Comparison of ENCODE assay signal across 8 cellular contexts in the genomic region with DNA sequence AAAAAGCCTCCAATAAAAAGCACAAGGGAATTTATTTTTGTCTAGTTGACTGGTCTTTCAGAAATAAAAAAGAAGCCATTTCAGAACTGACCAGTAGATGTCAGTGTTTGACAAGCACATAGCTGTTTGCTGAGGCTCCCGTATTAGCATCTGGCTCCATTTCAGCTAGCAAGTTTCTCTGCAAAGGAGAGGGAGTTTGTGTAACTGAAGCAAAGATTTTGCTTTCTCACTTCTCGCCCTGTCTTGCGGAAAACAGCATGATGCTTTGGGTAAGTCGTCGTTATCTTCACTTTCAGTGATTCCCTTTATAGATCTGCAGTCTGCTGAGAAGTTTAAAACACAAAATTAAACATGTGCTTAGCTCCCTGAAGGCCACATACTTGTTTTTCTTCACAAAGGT.
DNase-seq lines count a peak whose midpoint lies in the region; ATAC-seq and TF ChIP-seq lines count a peak whose summit lies in the region.

No MANE protein-coding gene starts in this region.

- no peaks in the 10 kb centered on the region for H3K9me3 ChIP-seq in endodermal cell (ENCODE audit: control insufficient read depth, low read length)

- peak overlapping the region; percentile 54 for H3K4me3 Mint-ChIP-seq in T-helper 1 cell treated with Interleukin-12 subunit alpha and Interleukin-12 subunit beta and Interleukin-4 antibody, amounts not matched to agents 30 μg/mL and 1 μg/mL, for 36 hours
- H3K4me3 Mint-ChIP-seq in endodermal cell, result no peak overlapping the region
- no peak overlapping the region for H3K4me3 Mint-ChIP-seq in activated naive CD8-positive, alpha-beta T cell treated with anti-CD3 and anti-CD28 coated beads, Interleukin-2, amount 50 U/mL, for 24 hours

- peak; percentile 78 for TF ChIP-seq CTCF in AG09319 (IDR thresholded peaks at IDR 0.05; ENCODE audit: low read depth, low read length)
- TF ChIP-seq CTCF in GM12865 (IDR thresholded peaks at IDR 0.05; ENCODE audit: insufficient read depth, low read depth, low read length, missing control alignments), result peak; percentile 56
- TF ChIP-seq CTCF in endodermal cell (conservative IDR thresholded peaks at IDR 0.05), result peak; percentile 88

- H3K27ac Mint-ChIP-seq in T-helper 1 cell treated with Interleukin-12 subunit alpha and Interleukin-12 subunit beta and Interleukin-4 antibody, amounts not matched to agents 30 μg/mL and 1 μg/mL, for 36 hours, result peak overlapping the region; percentile 75
- no peak overlapping the region for H3K27ac Mint-ChIP-seq in endodermal cell
- no peak overlapping the region for H3K27ac Mint-ChIP-seq in activated naive CD8-positive, alpha-beta T cell treated with anti-CD3 and anti-CD28 coated beads, Interleukin-2, amount 50 U/mL, for 24 hours

- H3K4me3 ChIP-seq in GM12865 (ENCODE audit: low read depth, low read length) (no peak overlapping the region), endodermal cell (ENCODE audit: low read length) (no peak overlapping the region)

- no peaks in the 10 kb centered on the region for H3K36me3 Mint-ChIP-seq in T-helper 1 cell treated with Interleukin-12 subunit alpha and Interleukin-12 subunit beta and Interleukin-4 antibody, amounts not matched to agents 30 μg/mL and 1 μg/mL, for 36 hours (ENCODE audit: low read depth)
- H3K36me3 Mint-ChIP-seq in endodermal cell (ENCODE audit: low read depth), result no peaks in the 10 kb centered on the region
- no peaks in the 10 kb centered on the region for H3K36me3 Mint-ChIP-seq in activated naive CD8-positive, alpha-beta T cell treated with anti-CD3 and anti-CD28 coated beads, Interleukin-2, amount 50 U/mL, for 24 hours (ENCODE audit: low read depth)

- H3K4me1 ChIP-seq in endodermal cell (ENCODE audit: control insufficient read depth, insufficient read depth, low read length), result no peaks in the 10 kb centered on the region

- H3K9ac ChIP-seq in endodermal cell (ENCODE audit: extremely low read depth, low read length, poor library complexity, severe bottlenecking), result no peak overlapping the region

- no peaks in the 10 kb centered on the region for H3K36me3 ChIP-seq in endodermal cell (ENCODE audit: control insufficient read depth, insufficient read depth, low read length)

- no peaks in the 10 kb centered on the region for H3K27me3 Mint-ChIP-seq in T-helper 1 cell treated with Interleukin-12 subunit alpha and Interleukin-12 subunit beta and Interleukin-4 antibody, amounts not matched to agents 30 μg/mL and 1 μg/mL, for 36 hours (ENCODE audit: low read depth)
- peaks cover 39% of the 10 kb centered on the region for H3K27me3 Mint-ChIP-seq in endodermal cell (ENCODE audit: insufficient read depth)
- H3K27me3 Mint-ChIP-seq in activated naive CD8-positive, alpha-beta T cell treated with anti-CD3 and anti-CD28 coated beads, Interleukin-2, amount 50 U/mL, for 24 hours, result no peaks in the 10 kb centered on the region

- peak; percentile 60 for DNase-seq in AG09319 (ENCODE audit: extremely low read depth, low read depth)
- peak; percentile 66 for DNase-seq in GM12865 (ENCODE audit: low read depth)
- peak; percentile 82 for DNase-seq in NCI-H1694 (lab: John Stamatoyannopoulos, UW)
- DNase-seq in endodermal cell, result no peak
- DNase-seq in midbrain (lab: John Stamatoyannopoulos, UW), result peak; percentile 83
- no peak for DNase-seq in activated naive CD8-positive, alpha-beta T cell treated with anti-CD3 and anti-CD28 coated beads, Interleukin-2, amount 50 U/mL, for 24 hours

- H3K27me3 ChIP-seq in endodermal cell (ENCODE audit: control insufficient read depth, insufficient read depth, low read length, poor library complexity, severe bottlenecking), result peaks cover 16% of the 10 kb centered on the region

- H3K27ac ChIP-seq in endodermal cell (ENCODE audit: low read depth, low read length), result no peak overlapping the region

- WGBS in endodermal cell (ENCODE audit: insufficient coverage in 1 of 2, insufficient read length in 1 of 2), 2 experiments, result 1 to 6% methylated on average over 3 to 5 of the region's 5 CpGs

- ATAC-seq in HG02759 (IDR thresholded peaks at IDR 0.05; ENCODE audit: unreplicated experiment), result peak; percentile 73
- no peak for ATAC-seq in activated naive CD8-positive, alpha-beta T cell treated with anti-CD3 and anti-CD28 coated beads, Interleukin-2, amount 50 U/mL, for 24 hours

- no peaks in the 10 kb centered on the region for H3K9me3 Mint-ChIP-seq in T-helper 1 cell treated with Interleukin-12 subunit alpha and Interleukin-12 subunit beta and Interleukin-4 antibody, amounts not matched to agents 30 μg/mL and 1 μg/mL, for 36 hours
- peaks cover 28% of the 10 kb centered on the region for H3K9me3 Mint-ChIP-seq in endodermal cell
- no peaks in the 10 kb centered on the region for H3K9me3 Mint-ChIP-seq in activated naive CD8-positive, alpha-beta T cell treated with anti-CD3 and anti-CD28 coated beads, Interleukin-2, amount 50 U/mL, for 24 hours

- H3K4me1 Mint-ChIP-seq in T-helper 1 cell treated with Interleukin-12 subunit alpha and Interleukin-12 subunit beta and Interleukin-4 antibody, amounts not matched to agents 30 μg/mL and 1 μg/mL, for 36 hours (ENCODE audit: low read depth), result peaks cover 7% of the 10 kb centered on the region
- peaks cover 4% of the 10 kb centered on the region for H3K4me1 Mint-ChIP-seq in endodermal cell
- H3K4me1 Mint-ChIP-seq in activated naive CD8-positive, alpha-beta T cell treated with anti-CD3 and anti-CD28 coated beads, Interleukin-2, amount 50 U/mL, for 24 hours, result peaks cover 10% of the 10 kb centered on the region

Comparison
In these comparisons a context has a peak if more than half of its experiments do, and no peak if none do; other contexts are left out.
1. DNase-seq: peak in AG09319 (single experiment), GM12865 (single experiment), NCI-H1694 (single experiment) and midbrain (single experiment); none in endodermal cell (single experiment) and activated naive CD8-positive, alpha-beta T cell treated with anti-CD3 and anti-CD28 coated beads, Interleukin-2, amount 50 U/mL, for 24 hours (single experiment).
2. Peak in every context shown above with its lines, with median percentiles within 50 percentile points of each other: CTCF ChIP-seq.